Comparison of ENCODE assay signal across 10 cellular contexts in genomic region chr13:50678464-50679162, GRCh38.
DNase-seq lines count a peak whose midpoint lies in the region; ATAC-seq and TF ChIP-seq lines count a peak whose summit lies in the region.
"Had no signal": no experiment of that assay in that cellular context is flagged by ENCODE, and none has a peak within 500 bp of the region (broad histone marks: within the 10 kb centered on the region; RNA-seq: fewer than 3 reads in every experiment).

No MANE protein-coding gene starts in this region.

- H3K27ac Mint-ChIP-seq in Calu3 (ENCODE audit: unreplicated experiment): peak overlapping the region; percentile 41
- H3K27ac Mint-ChIP-seq in neural crest cell (ENCODE audit: unreplicated experiment): peak overlapping the region; percentile 83
- H3K27ac Mint-ChIP-seq: CD8-positive, alpha-beta memory T cell had no signal

- DNase-seq in Calu3 (peak; percentile 3), PC-3 (peak; percentile 52), epithelial cell of esophagus (ENCODE audit: low read depth) (peak; percentile 75), neural crest cell (ENCODE audit: low read depth, low spot score) (no peak), adrenal gland (no peak), BE2C (no peak), NCI-H82 treated with DMSO at 0.1 percent for 48 hours (lab: John Stamatoyannopoulos, UW; ENCODE audit: unreplicated experiment) (no peak)
- DNase-seq: CD8-positive, alpha-beta memory T cell; NCI-H1092 had no signal

- H3K27ac ChIP-seq in PC-3 (ENCODE audit: low read length) (peak overlapping the region; percentile 34; the same call in 1 of the 2 replicates), adrenal gland (no peak overlapping the region)

- H3K36me3 Mint-ChIP-seq in Calu3 (ENCODE audit: insufficient read depth, unreplicated experiment) (peaks cover 11% of the 10 kb centered on the region), neural crest cell (ENCODE audit: low read depth) (peaks cover 3% of the 10 kb centered on the region)

- no peaks in the 10 kb centered on the region for H4K20me1 ChIP-seq in PC-3 (ENCODE audit: low read length)

- ATAC-seq in PC-3: no peak
- ATAC-seq in GM18870 (IDR thresholded peaks at IDR 0.05; ENCODE audit: unreplicated experiment): no peak

- H3K27me3 ChIP-seq in PC-3 (ENCODE audit: low read length): no peaks in the 10 kb centered on the region
- H3K27me3 ChIP-seq in adrenal gland: no peaks in the 10 kb centered on the region
- no peaks in the 10 kb centered on the region for H3K27me3 ChIP-seq in BE2C

- H3K4me3 ChIP-seq in PC-3 (ENCODE audit: low read length): no peak overlapping the region
- no peak overlapping the region for H3K4me3 ChIP-seq in epithelial cell of esophagus (ENCODE audit: low read length)
- H3K4me3 ChIP-seq in adrenal gland: no peak overlapping the region
- H3K4me3 ChIP-seq in BE2C (ENCODE audit: low read depth, low read length): no peak overlapping the region

- H2AFZ ChIP-seq in PC-3 (ENCODE audit: low read length): no peak overlapping the region

- H3K36me3 ChIP-seq in PC-3 (ENCODE audit: low read depth, low read length) (no peaks in the 10 kb centered on the region), adrenal gland (replicated peaks in 1 of 2) (no peaks in the 10 kb centered on the region), BE2C (no peaks in the 10 kb centered on the region)

- H3K9me3 Mint-ChIP-seq in Calu3 (ENCODE audit: low read depth, unreplicated experiment) (no peaks in the 10 kb centered on the region), neural crest cell (no peaks in the 10 kb centered on the region)
- H3K9me3 Mint-ChIP-seq: CD8-positive, alpha-beta memory T cell had no signal

- BruUV-seq in Calu3 (replicated peaks; lab: Mats Ljungman, UMichigan) (no TSS peak), PC-3 (replicated peaks; lab: Mats Ljungman, UMichigan) (no TSS peak)

- POLR2A ChIA-PET in PC-3 (lab: Charles Lee; ENCODE audit: unreplicated experiment): no interaction called here

- no peak overlapping the region for H3K4me3 Mint-ChIP-seq in Calu3 (ENCODE audit: low read depth, unreplicated experiment)
- peak overlapping the region; percentile 79 for H3K4me3 Mint-ChIP-seq in neural crest cell
- H3K4me3 Mint-ChIP-seq: CD8-positive, alpha-beta memory T cell had no signal

- H3K4me1 ChIP-seq in PC-3 (ENCODE audit: insufficient read depth, low read length) (peaks cover 30% of the 10 kb centered on the region), adrenal gland (replicated peaks in 1 of 2) (peaks cover 10 to 11% of the 10 kb centered on the region in 2 donors), BE2C (no peaks in the 10 kb centered on the region; the same call in 1 of the 2 replicates)

- 87 to 95% (median 88%) methylated on average over 6 of the region's 6 CpGs for WGBS in adrenal gland, 4 donors

- no peaks in the 10 kb centered on the region for H3F3A ChIP-seq in PC-3 (ENCODE audit: low read length, unreplicated experiment)

- no peaks in the 10 kb centered on the region for H3K9me2 ChIP-seq in PC-3 (replicated peaks; ENCODE audit: low read length)

- H3K9ac ChIP-seq in PC-3 (ENCODE audit: low read length): no peak overlapping the region

- no peaks in the 10 kb centered on the region for H3K9me3 ChIP-seq in PC-3 (ENCODE audit: low read length)
- H3K9me3 ChIP-seq in adrenal gland (replicated peaks in 1 of 3): no peaks in the 10 kb centered on the region
- no peaks in the 10 kb centered on the region for H3K9me3 ChIP-seq in BE2C

- no peaks in the 10 kb centered on the region for H3K4me1 Mint-ChIP-seq in Calu3 (ENCODE audit: low read depth, unreplicated experiment)
- H3K4me1 Mint-ChIP-seq in neural crest cell: peaks cover 69% of the 10 kb centered on the region

- intact Hi-C loops in Calu3 (cut with micrococcal nuclease; ENCODE audit: unreplicated experiment) (no loop called here), PC-3 (cut with micrococcal nuclease) (no loop called here), adrenal gland (cut with DNase I) (no loop called here)

- CTCF ChIA-PET in Calu3 (lab: Charles Lee) (no interaction called here), PC-3 (lab: Charles Lee) (no interaction called here)

- TF ChIP-seq CTCF in Calu3 (IDR thresholded peaks at IDR 0.05; ENCODE audit: unreplicated experiment) (no peak), PC-3 (conservative IDR thresholded peaks at IDR 0.05; ENCODE audit: low read depth, low read length) (no peak), epithelial cell of esophagus (IDR thresholded peaks at IDR 0.05; ENCODE audit: insufficient read depth, low read depth, low read length, missing control alignments) (no peak), neural crest cell (conservative IDR thresholded peaks at IDR 0.05) (no peak), adrenal gland (IDR thresholded peaks at IDR 0.05) (no peak), BE2C (IDR thresholded peaks at IDR 0.05; ENCODE audit: low read depth, low read length) (no peak)

- TF ChIP-seq POLR2A in adrenal gland (IDR thresholded peaks at IDR 0.05): no peak

- no peaks in the 10 kb centered on the region for H3K79me2 ChIP-seq in PC-3 (ENCODE audit: low read length)

- H3K27me3 Mint-ChIP-seq in Calu3 (ENCODE audit: unreplicated experiment) (no peaks in the 10 kb centered on the region), neural crest cell (ENCODE audit: low read depth) (no peaks in the 10 kb centered on the region)

- H3K4me2 ChIP-seq in PC-3 (ENCODE audit: low read length): no peak overlapping the region

Comparison
In these comparisons a context has a peak if more than half of its experiments do, and no peak if none do; other contexts are left out.
1. DNase-seq: peak in Calu3 (single experiment), PC-3 (single experiment) and epithelial cell of esophagus (single experiment); none in neural crest cell (single experiment), adrenal gland (0 of 7), BE2C (single experiment) and NCI-H82 treated with DMSO at 0.1 percent for 48 hours (single experiment).